Comparison of ENCODE assay signal across 20 cellular contexts in the genomic region with DNA sequence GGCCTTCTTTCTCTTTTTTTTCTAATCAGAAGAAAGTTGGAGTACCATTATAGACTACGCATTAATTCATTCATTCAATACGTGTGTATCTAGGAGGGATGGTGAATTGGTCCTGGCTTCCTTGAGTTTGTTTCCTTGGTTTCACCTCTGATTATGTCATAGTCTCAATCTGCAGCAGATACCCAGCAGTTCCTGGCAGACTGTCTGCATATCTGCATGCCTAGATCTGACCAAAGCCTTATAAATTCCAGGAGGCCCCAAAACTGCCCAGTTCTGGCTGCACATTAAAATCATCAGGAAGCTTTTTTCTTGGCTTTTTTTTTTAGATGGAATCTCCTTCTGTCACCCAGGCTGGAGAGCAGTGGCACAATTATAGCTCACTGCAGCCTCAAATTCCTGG. TPM values are rescaled to one million over a fixed set of nuclear protein-coding genes. Genes with fewer than 3 reads are reported as not detected.
A peak's percentile ranks its signal among the peaks of the same experiment; 100 is the strongest.
DNase-seq lines count a peak whose midpoint lies in the region; ATAC-seq, FAIRE-seq and TF ChIP-seq lines count a peak whose summit lies in the region.
"Had no signal": no experiment of that assay in that cellular context is flagged by ENCODE, and none has a peak within 500 bp of the region (broad histone marks: within the 10 kb centered on the region; RNA-seq: fewer than 3 reads in every experiment).

No MANE protein-coding gene starts in this region.

- FAIRE-seq in GM19239 (lab: Jason Lieb, UNC) = no peak
- FAIRE-seq: G401.6, GM12892 had no signal

- H3K4me3 Mint-ChIP-seq in HFFc6 = no peak overlapping the region
- H3K4me3 Mint-ChIP-seq: CD4-positive, alpha-beta memory T cell; GM23338; H9 had no signal

- peaks cover 0 to 5% (median 0%) of the 10 kb centered on the region in 7 donors for H3K27me3 ChIP-seq in spleen (replicated peaks in 1 of 7)

- no peak for TF ChIP-seq POLR2A in spleen (IDR thresholded peaks at IDR 0.05)

- no peak overlapping the region for H3K4me3 ChIP-seq in spleen
- H3K4me3 ChIP-seq: GM23338 had no signal

- ATAC-seq in HG03442 (IDR thresholded peaks at IDR 0.05; ENCODE audit: unreplicated experiment) = no peak
- ATAC-seq in left cardiac atrium = no peak
- ATAC-seq: GM23338, HCT116 had no signal

- H3K27ac Mint-ChIP-seq in HFFc6 = no peak overlapping the region
- H3K27ac Mint-ChIP-seq: CD4-positive, alpha-beta memory T cell; GM23338; H9 had no signal

- peaks cover 12% of the 10 kb centered on the region; the same call in 1 of the 2 replicates for H3K27me3 Mint-ChIP-seq in HFFc6 (ENCODE audit: insufficient read depth)

- H3K27ac ChIP-seq in spleen = no peak overlapping the region

- H3K4me1 ChIP-seq in spleen = no peaks in the 10 kb centered on the region

- TF ChIP-seq CTCF in HFFc6 (IDR thresholded peaks at IDR 0.05) = no peak
- no peak for TF ChIP-seq CTCF in spleen (IDR thresholded peaks at IDR 0.05 in 8 of 11, conservative IDR thresholded peaks at IDR 0.05 in 3 of 11)

- no peaks in the 10 kb centered on the region for H3K9me3 Mint-ChIP-seq in HFFc6
- H3K9me3 Mint-ChIP-seq: H9 had no signal

- H3K4me1 Mint-ChIP-seq in HFFc6 (ENCODE audit: low read depth) = no peaks in the 10 kb centered on the region
- H3K4me1 Mint-ChIP-seq: CD4-positive, alpha-beta memory T cell; GM23338; H9 had no signal

- no peaks in the 10 kb centered on the region for H3K36me3 ChIP-seq in spleen

- WGBS in spleen, 5 donors = 95 to 100% (median 98%) methylated on average over 2 of the region's 2 CpGs

- H3K36me3 Mint-ChIP-seq in HFFc6 (ENCODE audit: low read depth) = no peaks in the 10 kb centered on the region
- H3K36me3 Mint-ChIP-seq: CD4-positive, alpha-beta memory T cell had no signal

- intact Hi-C loops in spleen (cut with DNase I; ENCODE audit: low total_unique reads) = no loop called here
- intact Hi-C loops in left cardiac atrium (cut with DNase I) = no loop called here

- H3K9me3 ChIP-seq in spleen = no peaks in the 10 kb centered on the region

- DNase-seq in HFFc6 = peak; percentile 12
- peak; percentile 65 for DNase-seq in astrocyte of the hippocampus (ENCODE audit: low read depth, low spot score)
- peak; percentile 53 for DNase-seq in kidney tubule cell (ENCODE audit: low spot score)
- DNase-seq in spleen = peak; percentile 5
- DNase-seq in GM19239 (ENCODE audit: insufficient read length, low spot score) = no peak
- DNase-seq in NCI-H1694 (lab: John Stamatoyannopoulos, UW) = no peak
- DNase-seq in left cardiac atrium = no peak
- DNase-seq: C1 segment of cervical spinal cord; Calu3; CD4-positive, alpha-beta memory T cell; COR-L47; DMS153; H9 had no signal

RNA-seq across cellular contexts. Expression of a gene that starts 27.2 kb away (rescaled TPM):
- total RNA-seq in HFFc6 (2021; fragmentation: NEBNext Ultra II Directional; extraction: Animal tissue kit (Norgen Biotek cat#: 25700)) = not detected
- under 1 TPM in 1 of 7 donors, not detected in 6; 0.61 TPM for total RNA-seq in spleen
- under 1 TPM; 0.04 to 0.17 (median 0.16) TPM for polyA plus RNA-seq in spleen
- total RNA-seq in left cardiac atrium = under 1 TPM in 1 of 2 donors, not detected in 1; 0.18 TPM
- total RNA-seq: A172; CD4-positive, alpha-beta memory T cell; H4 had no signal
- polyA plus RNA-seq: CD4-positive, alpha-beta memory T cell had no signal

Comparison
In these comparisons a context has a peak if more than half of its experiments do, and no peak if none do; other contexts are left out.
1. DNase-seq: peak in HFFc6 (single experiment), astrocyte of the hippocampus (single experiment), kidney tubule cell (single experiment) and spleen (single experiment); none in GM19239 (single experiment), NCI-H1694 (single experiment) and left cardiac atrium (single experiment).